9 cellular contexts compared by ENCODE assay signal in the genomic region with DNA sequence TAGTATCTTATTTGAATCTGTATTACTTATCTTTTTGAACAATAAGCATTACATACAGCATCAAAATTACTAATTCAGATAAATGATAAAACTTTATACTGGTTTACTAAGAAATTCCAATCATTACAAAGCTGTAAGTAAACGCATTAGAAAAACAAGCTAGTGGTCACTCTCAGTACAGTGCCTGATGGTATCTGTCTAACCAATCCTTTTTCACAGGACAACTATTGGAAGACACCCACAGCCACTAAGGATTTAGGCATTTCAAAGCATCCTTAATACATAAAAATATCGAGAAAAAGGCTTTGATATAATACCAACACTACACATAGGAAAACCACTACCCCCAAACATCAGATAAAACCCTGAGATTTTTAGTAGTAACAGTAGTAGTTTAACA. TPM values are rescaled to one million over a fixed set of nuclear protein-coding genes. Genes with fewer than 3 reads are reported as not detected.
DNase-seq lines count a peak whose midpoint lies in the region; ATAC-seq and TF ChIP-seq lines count a peak whose summit lies in the region.
"Had no signal": no experiment of that assay in that cellular context is flagged by ENCODE, and none has a peak within 500 bp of the region (broad histone marks: within the 10 kb centered on the region; RNA-seq: fewer than 3 reads in every experiment).

No MANE protein-coding gene starts in this region.

- no peak for ATAC-seq in GM18867 (IDR thresholded peaks at IDR 0.05; ENCODE audit: unreplicated experiment)
- no peak for ATAC-seq in GM19467 (IDR thresholded peaks at IDR 0.05; ENCODE audit: unreplicated experiment)

- intact Hi-C loops in CD14-positive monocyte (cut with micrococcal nuclease) (loop anchor here (5.0 to 10.0 kb wide), 4 partner anchors 78 to 822 kb away; a partner anchor contains a TSS), dorsolateral prefrontal cortex (cut with DNase I) (loop anchor here (5.0 kb wide), 3 partner anchors 62 to 142 kb away; a partner anchor contains a TSS), posterior cingulate gyrus (cut with DNase I) (loop anchor here (5.0 to 10.0 kb wide), 5 partner anchors 62 to 822 kb away; a partner anchor contains a TSS)

- H3F3A ChIP-seq in Loucy (ENCODE audit: low read depth), result 0 out of 2 replicates have a peak, but pooled peaks cover 4% of the 10 kb centered on the region

- peaks cover 44 to 48% of the 10 kb centered on the region in 2 donors for H3K36me3 Mint-ChIP-seq in CD14-positive monocyte
- peaks cover 38% of the 10 kb centered on the region for H3K36me3 Mint-ChIP-seq in nephron progenitor cell (ENCODE audit: low read depth)

- DNase-seq in CD14-positive monocyte (ENCODE audit: low spot score) (no peak), dorsolateral prefrontal cortex (no peak), nephron progenitor cell (no peak), posterior cingulate gyrus (no peak), KG1 (lab: John Stamatoyannopoulos, UW) (no peak)
- DNase-seq: SHP77 treated with DMSO at 0.1 percent for 48 hours had no signal

- peak overlapping the region; percentile 91 to 95 for H3K4me3 Mint-ChIP-seq in CD14-positive monocyte
- H3K4me3 Mint-ChIP-seq in nephron progenitor cell, result peak overlapping the region; percentile 94

- peaks cover 54% of the 10 kb centered on the region for H3K4me1 ChIP-seq in Loucy (ENCODE audit: insufficient read depth, low read length, poor library complexity, severe bottlenecking)

- peaks cover 70% of the 10 kb centered on the region for H3K79me2 ChIP-seq in Loucy (ENCODE audit: insufficient read depth, low read length)

- no peaks in the 10 kb centered on the region for H3K9me2 ChIP-seq in Loucy (replicated peaks; ENCODE audit: low read depth, low read length)

- H3K9ac ChIP-seq in Loucy (ENCODE audit: low read depth, low read length, poor library complexity, severe bottlenecking), result peak overlapping the region; percentile 81

- peaks cover 43% of the 10 kb centered on the region for H3K36me3 ChIP-seq in Loucy (ENCODE audit: insufficient read depth, low read length)

- TF ChIP-seq CTCF in CD14-positive monocyte (IDR thresholded peaks at IDR 0.05) (no peak), Loucy (conservative IDR thresholded peaks at IDR 0.05; ENCODE audit: low read length) (no peak), dorsolateral prefrontal cortex (IDR thresholded peaks at IDR 0.05 in 54 of 56, conservative IDR thresholded peaks at IDR 0.05 in 2 of 56; ENCODE audit: low read depth in 1 of 56, partially characterized antibody in 56 of 56) (no peak), nephron progenitor cell (IDR thresholded peaks at IDR 0.05) (no peak)

- no peaks in the 10 kb centered on the region for H3K27me3 Mint-ChIP-seq in CD14-positive monocyte (ENCODE audit: low read depth in 3 of 3)
- no peaks in the 10 kb centered on the region for H3K27me3 Mint-ChIP-seq in nephron progenitor cell (ENCODE audit: low read depth, poor library complexity)

- H3K27me3 ChIP-seq in Loucy (ENCODE audit: insufficient read depth, low read length, poor library complexity, severe bottlenecking) (peaks cover 5% of the 10 kb centered on the region), dorsolateral prefrontal cortex (no peaks in the 10 kb centered on the region)

- peak overlapping the region; percentile 71 for H3K4me2 ChIP-seq in Loucy (ENCODE audit: low read depth, low read length, poor library complexity, severe bottlenecking)

- no peaks in the 10 kb centered on the region for H3K9me3 ChIP-seq in Loucy (ENCODE audit: insufficient read depth, low read depth, low read length)

- H3K4me3 ChIP-seq in Loucy (ENCODE audit: low read length, poor library complexity, severe bottlenecking) (peak overlapping the region; percentile 87), dorsolateral prefrontal cortex (peak overlapping the region; percentile 74 to 100 (median 94))

- no peak overlapping the region for H2AFZ ChIP-seq in Loucy (ENCODE audit: low read length)

- H3K9me3 Mint-ChIP-seq in CD14-positive monocyte, result no peaks in the 10 kb centered on the region
- no peaks in the 10 kb centered on the region for H3K9me3 Mint-ChIP-seq in nephron progenitor cell

- H4K20me1 ChIP-seq in Loucy (ENCODE audit: insufficient read depth, low read length, poor library complexity, severe bottlenecking), result peaks cover 71% of the 10 kb centered on the region

- H3K27ac ChIP-seq in dorsolateral prefrontal cortex, result peak overlapping the region in 19 of 59 donors; percentile 1 to 100 (median 37)

- H3K4me1 Mint-ChIP-seq in CD14-positive monocyte (peaks cover 54% of the 10 kb centered on the region), nephron progenitor cell (peaks cover 45% of the 10 kb centered on the region)

- H3K27ac Mint-ChIP-seq in CD14-positive monocyte (peak overlapping the region in 3 of 7 donors; percentile 26 to 99 (median 44)), nephron progenitor cell (no peak overlapping the region)

RNA-seq across cellular contexts. Expression of a gene that starts 2.6 kb away (rescaled TPM):
- polyA plus RNA-seq in CD14-positive monocyte, result 100 to 1,000 TPM; 272 to 392 TPM
- total RNA-seq in dorsolateral prefrontal cortex, result 100 to 1,000 TPM in 43 of 120 experiments, 10 to 100 TPM in 77; 63.0 to 159 (median 95.2) TPM
